Comparison of ENCODE assay signal across 8 cellular contexts in genomic region chr2:103161456-103162289, GRCh38.
DNase-seq lines count a peak whose midpoint lies in the region; ATAC-seq and TF ChIP-seq lines count a peak whose summit lies in the region.

No MANE protein-coding gene starts in this region.

- no peak overlapping the region for H3K4me3 ChIP-seq in OCI-LY1 (ENCODE audit: low read depth, low read length, poor library complexity, severe bottlenecking)
- H3K4me3 ChIP-seq in endodermal cell (ENCODE audit: low read length) = no peak overlapping the region

- no peak overlapping the region for H3K4me3 Mint-ChIP-seq in endodermal cell

- peaks cover 3% of the 10 kb centered on the region for H3K9me3 Mint-ChIP-seq in endodermal cell

- no peaks in the 10 kb centered on the region for H3F3A ChIP-seq in OCI-LY1 (ENCODE audit: insufficient read depth, low read length)

- no peaks in the 10 kb centered on the region for H3K27me3 Mint-ChIP-seq in endodermal cell (ENCODE audit: insufficient read depth)

- no peaks in the 10 kb centered on the region for H4K20me1 ChIP-seq in OCI-LY1 (ENCODE audit: insufficient read depth, low read length)

- H3K27ac ChIP-seq in OCI-LY1 (ENCODE audit: low read depth, low read length, poor library complexity, severe bottlenecking) (no peak overlapping the region), endodermal cell (ENCODE audit: low read depth, low read length) (no peak overlapping the region)

- no peaks in the 10 kb centered on the region for H3K9me3 ChIP-seq in OCI-LY1 (ENCODE audit: low read length)
- H3K9me3 ChIP-seq in endodermal cell (ENCODE audit: control insufficient read depth, low read length) = no peaks in the 10 kb centered on the region

- no peak for ATAC-seq in omental fat pad (ENCODE audit: low FRiP score)

- DNase-seq in D341Med (ENCODE audit: low spot score) (peak; percentile 63), GM19238 (ENCODE audit: insufficient read length, low spot score) (peak; percentile 27), HuH-7 (ENCODE audit: low spot score) (peak; percentile 54), endodermal cell (peak; percentile 66), mucosa of gallbladder (ENCODE audit: low spot score) (peak; percentile 46), omental fat pad (ENCODE audit: low spot score) (no peak), activated gamma-delta T cell (lab: John Stamatoyannopoulos, UW) (no peak)

- H3K9ac ChIP-seq in OCI-LY1 (ENCODE audit: low read length) (no peak overlapping the region), endodermal cell (ENCODE audit: extremely low read depth, low read length, poor library complexity, severe bottlenecking) (no peak overlapping the region)

- no peaks in the 10 kb centered on the region for H3K27me3 ChIP-seq in OCI-LY1 (ENCODE audit: insufficient read depth, low read length)
- H3K27me3 ChIP-seq in endodermal cell (ENCODE audit: control insufficient read depth, insufficient read depth, low read length, poor library complexity, severe bottlenecking) = no peaks in the 10 kb centered on the region

- no peaks in the 10 kb centered on the region for H3K9me2 ChIP-seq in OCI-LY1 (ENCODE audit: low read depth, low read length)

- H3K36me3 Mint-ChIP-seq in endodermal cell (ENCODE audit: low read depth) = no peaks in the 10 kb centered on the region

- H3K4me2 ChIP-seq in OCI-LY1 (ENCODE audit: low read length) = no peak overlapping the region

- H2AFZ ChIP-seq in OCI-LY1 (ENCODE audit: low read length) = no peak overlapping the region

- no peaks in the 10 kb centered on the region for H3K79me2 ChIP-seq in OCI-LY1 (ENCODE audit: insufficient read depth, low read length)

- 60 to 73% methylated on average over 1 to 7 of the region's 7 CpGs for WGBS in endodermal cell (ENCODE audit: insufficient coverage in 1 of 2, insufficient read length in 1 of 2), 2 experiments

- peak; percentile 84 for TF ChIP-seq CTCF in OCI-LY1 (IDR thresholded peaks at IDR 0.05; ENCODE audit: low read length)
- TF ChIP-seq CTCF in endodermal cell (conservative IDR thresholded peaks at IDR 0.05) = peak; percentile 94
- TF ChIP-seq CTCF in omental fat pad (IDR thresholded peaks at IDR 0.05) = no peak

- H3K4me1 ChIP-seq in OCI-LY1 (ENCODE audit: insufficient read depth, low read length, severe bottlenecking) (no peaks in the 10 kb centered on the region), endodermal cell (ENCODE audit: control insufficient read depth, insufficient read depth, low read length) (peaks cover 2% of the 10 kb centered on the region)

- peaks cover 32% of the 10 kb centered on the region for H3K4me1 Mint-ChIP-seq in endodermal cell

- no peaks in the 10 kb centered on the region for H3K36me3 ChIP-seq in OCI-LY1 (ENCODE audit: insufficient read depth, low read length)
- H3K36me3 ChIP-seq in endodermal cell (ENCODE audit: control insufficient read depth, insufficient read depth, low read length) = no peaks in the 10 kb centered on the region

- H3K27ac Mint-ChIP-seq in endodermal cell = no peak overlapping the region

Comparison
In these comparisons a context has a peak if more than half of its experiments do, and no peak if none do; other contexts are left out.
1. DNase-seq: peak in D341Med (single experiment), GM19238 (single experiment), HuH-7 (single experiment), endodermal cell (single experiment) and mucosa of gallbladder (single experiment); none in omental fat pad (single experiment) and activated gamma-delta T cell (single experiment).
2. CTCF ChIP-seq: peak in OCI-LY1 (single experiment) and endodermal cell (single experiment); none in omental fat pad (0 of 3).